In the genomic region with DNA sequence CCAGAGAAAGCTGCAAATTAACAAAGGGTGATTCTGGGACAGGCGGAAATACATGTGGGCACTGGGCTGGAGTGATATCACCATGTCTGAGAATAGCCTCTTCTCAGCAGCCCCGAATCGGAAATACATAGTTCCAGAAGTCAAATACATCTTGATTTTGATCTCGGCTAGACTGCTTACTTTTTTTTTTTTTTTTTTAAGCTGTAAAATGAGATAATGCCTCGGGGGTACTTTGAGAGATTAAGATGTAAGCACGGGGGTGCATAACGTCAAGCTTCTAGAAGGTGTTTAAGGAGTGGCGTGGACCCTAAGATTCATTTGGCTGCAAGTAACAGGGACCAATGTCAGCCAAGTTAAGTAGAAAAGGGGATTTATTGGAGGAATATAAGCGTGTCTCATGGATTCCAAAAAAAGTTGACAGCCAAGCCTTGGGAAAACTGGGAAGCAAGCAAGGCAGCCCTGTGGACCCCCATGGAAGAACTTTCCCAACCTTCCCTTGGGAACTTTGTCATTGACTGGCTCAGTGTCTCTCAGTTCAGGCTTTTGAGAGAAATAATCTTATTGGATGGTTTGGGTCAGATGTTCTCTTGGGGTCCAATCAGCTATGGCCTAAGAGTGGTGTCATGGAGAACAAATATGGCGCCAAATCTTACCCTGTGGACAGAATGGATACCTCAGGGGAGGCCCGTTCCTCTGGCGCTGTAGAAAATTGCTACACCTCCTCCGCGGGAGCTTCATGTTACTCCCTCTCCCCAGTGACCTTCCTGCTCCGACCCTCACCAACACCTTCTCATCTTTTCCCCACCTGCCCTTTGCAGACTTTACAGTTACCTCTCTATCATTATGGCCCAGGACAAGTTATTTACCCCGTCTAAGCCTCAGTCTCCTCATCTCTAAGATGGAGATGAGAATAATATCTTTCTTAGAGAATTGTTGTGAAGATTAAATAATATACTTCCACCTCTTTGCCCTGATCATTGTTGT, we compare ENCODE assay signal across 1 cellular context.
A peak's percentile ranks its signal among the peaks of the same experiment; 100 is the strongest.
TF ChIP-seq lines count a peak whose summit lies in the region.

No MANE protein-coding gene starts in this region.

TF ChIP-seq in K562, 482 proteins besides CTCF, POLR2A, EP300 and RAD21 (continued from another document):
- TF ChIP-seq NR2C2 (CRISPR knock-in tag; IDR thresholded peaks at IDR 0.05): no peak
- 0 out of 2 replicates have a peak, but pooled peaks have one; percentile 18 for TF ChIP-seq NR2C2 (tag; IDR thresholded peaks at IDR 0.05)
- TF ChIP-seq RAD51 (IDR thresholded peaks at IDR 0.05; ENCODE audit: borderline replicate concordance, low read depth): peak; percentile 77
- peak; percentile 88 for TF ChIP-seq CBFA2T3 (IDR thresholded peaks at IDR 0.05)
- TF ChIP-seq ZNF124 (CRISPR knock-in tag; IDR thresholded peaks at IDR 0.05): no peak
- TF ChIP-seq, protein P1, sequence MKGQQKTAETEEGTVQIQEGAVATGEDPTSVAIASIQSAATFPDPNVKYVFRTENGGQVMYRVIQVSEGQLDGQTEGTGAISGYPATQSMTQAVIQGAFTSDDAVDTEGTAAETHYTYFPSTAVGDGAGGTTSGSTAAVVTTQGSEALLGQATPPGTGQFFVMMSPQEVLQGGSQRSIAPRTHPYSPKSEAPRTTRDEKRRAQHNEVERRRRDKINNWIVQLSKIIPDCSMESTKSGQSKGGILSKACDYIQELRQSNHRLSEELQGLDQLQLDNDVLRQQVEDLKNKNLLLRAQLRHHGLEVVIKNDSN (CRISPR knock-in tag; IDR thresholded peaks at IDR 0.05): peak; percentile 91
- TF ChIP-seq HCFC1 (IDR thresholded peaks at IDR 0.05; ENCODE audit: low read depth, low read length): peak; percentile 34; the same call in 1 of the 2 replicates
- TF ChIP-seq, protein P2, sequence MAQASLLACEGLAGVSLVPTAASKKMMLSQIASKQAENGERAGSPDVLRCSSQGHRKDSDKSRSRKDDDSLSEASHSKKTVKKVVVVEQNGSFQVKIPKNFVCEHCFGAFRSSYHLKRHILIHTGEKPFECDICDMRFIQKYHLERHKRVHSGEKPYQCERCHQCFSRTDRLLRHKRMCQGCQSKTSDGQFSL (CRISPR knock-in tag; IDR thresholded peaks at IDR 0.05): no peak
- TF ChIP-seq, protein P2 (tag; IDR thresholded peaks at IDR 0.05): no peak
- 0 out of 2 replicates have a peak, but pooled peaks have one; percentile 42 for TF ChIP-seq FOXM1 (IDR thresholded peaks at IDR 0.05; ENCODE audit: low read depth)
- TF ChIP-seq FOXM1 (CRISPR knock-in tag; IDR thresholded peaks at IDR 0.05; ENCODE audit: low read depth): no peak
- no peak for TF ChIP-seq HOXB6 (CRISPR knock-in tag; IDR thresholded peaks at IDR 0.05; ENCODE audit: borderline replicate concordance)
- TF ChIP-seq, protein P3, sequence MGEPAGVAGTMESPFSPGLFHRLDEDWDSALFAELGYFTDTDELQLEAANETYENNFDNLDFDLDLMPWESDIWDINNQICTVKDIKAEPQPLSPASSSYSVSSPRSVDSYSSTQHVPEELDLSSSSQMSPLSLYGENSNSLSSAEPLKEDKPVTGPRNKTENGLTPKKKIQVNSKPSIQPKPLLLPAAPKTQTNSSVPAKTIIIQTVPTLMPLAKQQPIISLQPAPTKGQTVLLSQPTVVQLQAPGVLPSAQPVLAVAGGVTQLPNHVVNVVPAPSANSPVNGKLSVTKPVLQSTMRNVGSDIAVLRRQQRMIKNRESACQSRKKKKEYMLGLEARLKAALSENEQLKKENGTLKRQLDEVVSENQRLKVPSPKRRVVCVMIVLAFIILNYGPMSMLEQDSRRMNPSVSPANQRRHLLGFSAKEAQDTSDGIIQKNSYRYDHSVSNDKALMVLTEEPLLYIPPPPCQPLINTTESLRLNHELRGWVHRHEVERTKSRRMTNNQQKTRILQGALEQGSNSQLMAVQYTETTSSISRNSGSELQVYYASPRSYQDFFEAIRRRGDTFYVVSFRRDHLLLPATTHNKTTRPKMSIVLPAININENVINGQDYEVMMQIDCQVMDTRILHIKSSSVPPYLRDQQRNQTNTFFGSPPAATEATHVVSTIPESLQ (CRISPR knock-in tag; IDR thresholded peaks at IDR 0.05): no peak
- TF ChIP-seq ETV1 (tag; conservative IDR thresholded peaks at IDR 0.05; ENCODE audit: low read depth): peak; percentile 63
- peak; percentile 72 for TF ChIP-seq TCF3 (CRISPR knock-in tag; IDR thresholded peaks at IDR 0.05)
- TF ChIP-seq JUN (IDR thresholded peaks at IDR 0.05; ENCODE audit: borderline replicate concordance, low read depth, low read length): peak; percentile 22; the same call in 1 of the 2 replicates
- no peak for TF ChIP-seq JUN (CRISPR knock-in tag; IDR thresholded peaks at IDR 0.05; ENCODE audit: borderline replicate concordance)
- TF ChIP-seq YY1 (IDR thresholded peaks at IDR 0.05; ENCODE audit: borderline replicate concordance in 1 of 3, control insufficient read depth in 1 of 3, extremely low read depth in 1 of 3, insufficient read depth in 3 of 3, insufficient read length in 1 of 3, insufficient replicate concordance in 2 of 3, low read depth in 1 of 3, low read length in 2 of 3): peak in 1 of 3 experiments; percentile 67
- TF ChIP-seq TBL1XR1 (IDR thresholded peaks at IDR 0.05; ENCODE audit: low read length in 2 of 2): peak in 1 of 2 experiments; percentile 96; a peak in 2 of 4 replicates
- no peak for TF ChIP-seq ATF1 (CRISPR knock-in tag; IDR thresholded peaks at IDR 0.05)
- peak; percentile 11; the same call in 1 of the 2 replicates for TF ChIP-seq ATF1 (tag; IDR thresholded peaks at IDR 0.05)
- TF ChIP-seq, protein P4, sequence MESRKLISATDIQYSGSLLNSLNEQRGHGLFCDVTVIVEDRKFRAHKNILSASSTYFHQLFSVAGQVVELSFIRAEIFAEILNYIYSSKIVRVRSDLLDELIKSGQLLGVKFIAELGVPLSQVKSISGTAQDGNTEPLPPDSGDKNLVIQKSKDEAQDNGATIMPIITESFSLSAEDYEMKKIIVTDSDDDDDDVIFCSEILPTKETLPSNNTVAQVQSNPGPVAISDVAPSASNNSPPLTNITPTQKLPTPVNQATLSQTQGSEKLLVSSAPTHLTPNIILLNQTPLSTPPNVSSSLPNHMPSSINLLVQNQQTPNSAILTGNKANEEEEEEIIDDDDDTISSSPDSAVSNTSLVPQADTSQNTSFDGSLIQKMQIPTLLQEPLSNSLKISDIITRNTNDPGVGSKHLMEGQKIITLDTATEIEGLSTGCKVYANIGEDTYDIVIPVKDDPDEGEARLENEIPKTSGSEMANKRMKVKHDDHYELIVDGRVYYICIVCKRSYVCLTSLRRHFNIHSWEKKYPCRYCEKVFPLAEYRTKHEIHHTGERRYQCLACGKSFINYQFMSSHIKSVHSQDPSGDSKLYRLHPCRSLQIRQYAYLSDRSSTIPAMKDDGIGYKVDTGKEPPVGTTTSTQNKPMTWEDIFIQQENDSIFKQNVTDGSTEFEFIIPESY (CRISPR knock-in tag; IDR thresholded peaks at IDR 0.05): peak; percentile 50; the same call in 1 of the 2 replicates
- peak; percentile 16; the same call in 1 of the 2 replicates for TF ChIP-seq L3MBTL2 (IDR thresholded peaks at IDR 0.05)
- 0 out of 2 replicates have a peak, but pooled peaks have one; percentile 16 for TF ChIP-seq GATA2 (CRISPR knock-in tag; IDR thresholded peaks at IDR 0.05)
- no peak for TF ChIP-seq FIP1L1 (IDR thresholded peaks at IDR 0.05; ENCODE audit: low read depth, low read length, poor library complexity, severe bottlenecking)
